1 cellular context compared by ENCODE assay signal in the genomic region with DNA sequence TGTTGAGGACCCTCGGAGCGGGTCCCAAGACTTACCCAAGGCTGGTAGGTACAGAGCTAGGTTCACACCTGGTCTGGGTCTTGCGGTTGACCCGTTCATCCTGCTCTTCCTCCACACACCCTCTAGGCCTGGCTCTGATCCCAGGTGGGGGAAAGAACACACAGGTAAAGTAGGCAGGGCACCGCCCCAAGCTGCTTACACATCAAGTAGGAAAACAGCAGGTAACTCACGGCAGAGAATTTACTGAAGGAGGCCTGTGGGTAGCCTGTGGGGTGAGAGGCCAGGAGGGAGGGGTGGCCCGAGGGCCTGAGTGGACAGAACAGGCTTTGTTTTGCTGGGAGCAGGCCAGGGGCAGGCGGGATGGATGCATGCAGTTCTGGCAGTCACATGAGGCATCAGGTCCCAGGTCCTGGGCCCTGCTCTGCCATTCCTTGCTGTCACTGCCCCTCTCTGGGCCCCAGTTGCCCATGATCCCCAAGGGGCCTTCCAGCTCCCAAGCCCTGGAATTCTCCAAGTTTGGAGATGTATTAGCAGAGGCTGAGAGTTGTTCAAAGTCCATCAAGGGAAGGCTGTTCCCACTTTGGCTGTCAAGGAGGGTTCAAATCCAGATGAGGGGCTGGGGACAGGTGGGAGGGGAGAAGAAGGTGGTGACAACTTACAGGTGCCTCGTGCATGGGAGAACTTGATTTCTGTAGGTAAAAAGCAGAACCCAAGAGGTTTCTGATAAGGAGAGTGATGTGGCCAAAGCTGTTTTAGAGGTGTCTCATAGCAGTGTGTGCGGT.
TF ChIP-seq lines count a peak whose summit lies in the region.

No MANE protein-coding gene starts in this region.

TF ChIP-seq in IMR-90, 13 proteins besides CTCF, POLR2A, EP300 and RAD21 (continued from another document):
- TF ChIP-seq, protein P1, sequence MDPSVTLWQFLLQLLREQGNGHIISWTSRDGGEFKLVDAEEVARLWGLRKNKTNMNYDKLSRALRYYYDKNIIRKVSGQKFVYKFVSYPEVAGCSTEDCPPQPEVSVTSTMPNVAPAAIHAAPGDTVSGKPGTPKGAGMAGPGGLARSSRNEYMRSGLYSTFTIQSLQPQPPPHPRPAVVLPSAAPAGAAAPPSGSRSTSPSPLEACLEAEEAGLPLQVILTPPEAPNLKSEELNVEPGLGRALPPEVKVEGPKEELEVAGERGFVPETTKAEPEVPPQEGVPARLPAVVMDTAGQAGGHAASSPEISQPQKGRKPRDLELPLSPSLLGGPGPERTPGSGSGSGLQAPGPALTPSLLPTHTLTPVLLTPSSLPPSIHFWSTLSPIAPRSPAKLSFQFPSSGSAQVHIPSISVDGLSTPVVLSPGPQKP (IDR thresholded peaks at IDR 0.05; ENCODE audit: borderline replicate concordance, low read depth, low read length), result no peak
- no peak for TF ChIP-seq FOS (IDR thresholded peaks at IDR 0.05; ENCODE audit: low read depth, low read length)
- TF ChIP-seq CEBPB (IDR thresholded peaks at IDR 0.05; ENCODE audit: low read depth, low read length), result no peak
- no peak for TF ChIP-seq RCOR1 (IDR thresholded peaks at IDR 0.05; ENCODE audit: insufficient replicate concordance, low read length)
- no peak for TF ChIP-seq BHLHE40 (IDR thresholded peaks at IDR 0.05; ENCODE audit: low read depth, low read length)
- TF ChIP-seq, protein P2, sequence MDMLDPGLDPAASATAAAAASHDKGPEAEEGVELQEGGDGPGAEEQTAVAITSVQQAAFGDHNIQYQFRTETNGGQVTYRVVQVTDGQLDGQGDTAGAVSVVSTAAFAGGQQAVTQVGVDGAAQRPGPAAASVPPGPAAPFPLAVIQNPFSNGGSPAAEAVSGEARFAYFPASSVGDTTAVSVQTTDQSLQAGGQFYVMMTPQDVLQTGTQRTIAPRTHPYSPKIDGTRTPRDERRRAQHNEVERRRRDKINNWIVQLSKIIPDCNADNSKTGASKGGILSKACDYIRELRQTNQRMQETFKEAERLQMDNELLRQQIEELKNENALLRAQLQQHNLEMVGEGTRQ (IDR thresholded peaks at IDR 0.05; ENCODE audit: low read depth, low read length), result no peak
- no peak for TF ChIP-seq SMC3 (IDR thresholded peaks at IDR 0.05; ENCODE audit: low read depth, low read length)
- no peak for TF ChIP-seq MXI1 (IDR thresholded peaks at IDR 0.05; ENCODE audit: borderline replicate concordance, low read depth, low read length)
- TF ChIP-seq NFE2L2 (IDR thresholded peaks at IDR 0.05; ENCODE audit: low read depth, low read length), result no peak
- no peak for TF ChIP-seq MAZ (IDR thresholded peaks at IDR 0.05; ENCODE audit: borderline replicate concordance, low read depth, low read length)
